Comparison of ENCODE assay signal across 1 cellular context in the genomic region with DNA sequence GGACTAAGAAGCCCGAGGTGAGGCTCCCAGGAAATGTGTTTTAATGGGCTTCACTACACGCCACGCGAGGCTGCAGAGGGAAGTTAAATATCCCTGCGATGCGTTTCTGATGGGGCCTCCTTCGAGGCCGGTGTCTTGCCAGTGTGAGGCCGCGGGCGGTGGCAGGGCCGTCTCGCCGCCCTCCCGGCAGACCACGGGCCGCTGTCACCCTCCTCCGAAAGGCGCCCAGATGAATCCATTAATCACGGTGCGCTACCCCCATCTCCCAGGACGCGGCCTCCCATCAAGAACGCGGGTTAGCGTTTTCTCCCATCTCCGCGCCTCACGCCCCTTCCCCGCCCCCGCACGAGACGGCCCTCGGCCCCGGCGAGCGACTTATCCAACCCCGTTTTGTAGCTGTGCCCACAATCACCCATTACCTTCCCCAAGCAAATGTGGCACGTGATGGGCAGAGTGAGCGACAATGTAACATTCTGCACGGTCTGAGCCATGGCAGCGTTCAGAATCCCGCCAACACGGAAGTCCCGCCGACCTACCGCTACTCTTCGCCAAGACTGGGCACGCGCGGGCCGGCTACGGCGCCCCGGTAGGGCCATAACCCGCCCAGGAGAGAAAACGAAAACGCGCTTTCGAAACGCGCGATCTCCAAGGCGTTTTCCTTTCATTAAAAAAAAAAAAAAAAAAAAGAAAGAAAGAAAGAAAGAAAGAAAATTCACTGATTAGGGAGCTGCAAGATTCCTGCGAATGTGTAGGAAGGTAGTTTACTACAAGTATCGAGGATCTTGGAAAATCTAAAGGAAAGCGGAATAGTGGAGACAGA.
A peak's percentile ranks its signal among the peaks of the same experiment; 100 is the strongest.
TF ChIP-seq lines count a peak whose summit lies in the region.

A gene with protein sequence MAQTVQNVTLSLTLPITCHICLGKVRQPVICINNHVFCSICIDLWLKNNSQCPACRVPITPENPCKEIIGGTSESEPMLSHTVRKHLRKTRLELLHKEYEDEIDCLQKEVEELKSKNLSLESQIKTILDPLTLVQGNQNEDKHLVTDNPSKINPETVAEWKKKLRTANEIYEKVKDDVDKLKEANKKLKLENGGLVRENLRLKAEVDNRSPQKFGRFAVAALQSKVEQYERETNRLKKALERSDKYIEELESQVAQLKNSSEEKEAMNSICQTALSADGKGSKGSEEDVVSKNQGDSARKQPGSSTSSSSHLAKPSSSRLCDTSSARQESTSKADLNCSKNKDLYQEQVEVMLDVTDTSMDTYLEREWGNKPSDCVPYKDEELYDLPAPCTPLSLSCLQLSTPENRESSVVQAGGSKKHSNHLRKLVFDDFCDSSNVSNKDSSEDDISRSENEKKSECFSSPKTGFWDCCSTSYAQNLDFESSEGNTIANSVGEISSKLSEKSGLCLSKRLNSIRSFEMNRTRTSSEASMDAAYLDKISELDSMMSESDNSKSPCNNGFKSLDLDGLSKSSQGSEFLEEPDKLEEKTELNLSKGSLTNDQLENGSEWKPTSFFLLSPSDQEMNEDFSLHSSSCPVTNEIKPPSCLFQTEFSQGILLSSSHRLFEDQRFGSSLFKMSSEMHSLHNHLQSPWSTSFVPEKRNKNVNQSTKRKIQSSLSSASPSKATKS (minus strand): TSS at position 526 of the 820 bp plus-strand sequence. CDS start 35 bp downstream, at position 491.

TF ChIP-seq in HepG2, 621 proteins besides CTCF, POLR2A, EP300 and RAD21 (continued from another document and continues in another):
- TF ChIP-seq, protein P1, sequence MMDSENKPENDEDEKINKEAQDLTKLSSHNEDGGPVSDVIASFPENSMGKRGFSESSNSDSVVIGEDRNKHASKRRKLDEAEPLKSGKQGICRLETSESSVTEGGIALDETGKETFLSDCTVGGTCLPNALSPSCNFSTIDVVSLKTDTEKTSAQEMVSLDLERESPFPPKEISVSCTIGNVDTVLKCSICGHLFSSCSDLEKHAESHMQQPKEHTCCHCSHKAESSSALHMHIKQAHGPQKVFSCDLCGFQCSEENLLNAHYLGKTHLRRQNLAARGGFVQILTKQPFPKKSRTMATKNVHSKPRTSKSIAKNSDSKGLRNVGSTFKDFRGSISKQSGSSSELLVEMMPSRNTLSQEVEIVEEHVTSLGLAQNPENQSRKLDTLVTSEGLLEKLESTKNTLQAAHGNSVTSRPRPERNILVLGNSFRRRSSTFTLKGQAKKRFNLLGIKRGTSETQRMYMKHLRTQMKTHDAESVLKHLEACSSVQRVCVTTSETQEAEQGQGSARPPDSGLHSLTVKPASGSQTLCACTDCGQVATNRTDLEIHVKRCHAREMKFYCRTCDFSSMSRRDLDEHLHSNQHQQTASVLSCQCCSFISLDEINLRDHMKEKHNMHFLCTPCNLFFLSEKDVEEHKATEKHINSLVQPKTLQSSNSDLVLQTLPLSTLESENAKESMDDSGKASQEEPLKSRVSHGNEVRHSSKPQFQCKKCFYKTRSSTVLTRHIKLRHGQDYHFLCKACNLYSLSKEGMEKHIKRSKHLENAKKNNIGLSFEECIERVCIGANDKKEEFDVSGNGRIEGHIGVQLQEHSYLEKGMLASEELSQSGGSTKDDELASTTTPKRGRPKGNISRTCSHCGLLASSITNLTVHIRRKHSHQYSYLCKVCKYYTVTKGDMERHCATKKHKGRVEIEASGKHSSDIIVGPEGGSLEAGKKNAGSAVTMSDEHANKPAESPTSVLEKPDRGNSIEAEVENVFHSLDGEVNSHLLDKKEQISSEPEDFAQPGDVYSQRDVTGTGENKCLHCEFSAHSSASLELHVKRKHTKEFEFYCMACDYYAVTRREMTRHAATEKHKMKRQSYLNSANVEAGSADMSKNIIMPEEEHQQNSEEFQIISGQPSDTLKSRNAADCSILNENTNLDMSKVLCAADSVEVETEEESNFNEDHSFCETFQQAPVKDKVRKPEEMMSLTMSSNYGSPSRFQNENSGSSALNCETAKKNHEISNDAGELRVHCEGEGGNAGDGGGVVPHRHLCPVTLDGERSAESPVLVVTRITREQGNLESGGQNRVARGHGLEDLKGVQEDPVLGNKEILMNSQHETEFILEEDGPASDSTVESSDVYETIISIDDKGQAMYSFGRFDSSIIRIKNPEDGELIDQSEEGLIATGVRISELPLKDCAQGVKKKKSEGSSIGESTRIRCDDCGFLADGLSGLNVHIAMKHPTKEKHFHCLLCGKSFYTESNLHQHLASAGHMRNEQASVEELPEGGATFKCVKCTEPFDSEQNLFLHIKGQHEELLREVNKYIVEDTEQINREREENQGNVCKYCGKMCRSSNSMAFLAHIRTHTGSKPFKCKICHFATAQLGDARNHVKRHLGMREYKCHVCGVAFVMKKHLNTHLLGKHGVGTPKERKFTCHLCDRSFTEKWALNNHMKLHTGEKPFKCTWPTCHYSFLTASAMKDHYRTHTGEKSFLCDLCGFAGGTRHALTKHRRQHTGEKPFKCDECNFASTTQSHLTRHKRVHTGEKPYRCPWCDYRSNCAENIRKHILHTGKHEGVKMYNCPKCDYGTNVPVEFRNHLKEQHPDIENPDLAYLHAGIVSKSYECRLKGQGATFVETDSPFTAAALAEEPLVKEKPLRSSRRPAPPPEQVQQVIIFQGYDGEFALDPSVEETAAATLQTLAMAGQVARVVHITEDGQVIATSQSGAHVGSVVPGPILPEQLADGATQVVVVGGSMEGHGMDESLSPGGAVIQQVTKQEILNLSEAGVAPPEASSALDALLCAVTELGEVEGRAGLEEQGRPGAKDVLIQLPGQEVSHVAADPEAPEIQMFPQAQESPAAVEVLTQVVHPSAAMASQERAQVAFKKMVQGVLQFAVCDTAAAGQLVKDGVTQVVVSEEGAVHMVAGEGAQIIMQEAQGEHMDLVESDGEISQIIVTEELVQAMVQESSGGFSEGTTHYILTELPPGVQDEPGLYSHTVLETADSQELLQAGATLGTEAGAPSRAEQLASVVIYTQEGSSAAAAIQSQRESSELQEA (CRISPR knock-in tag; IDR thresholded peaks at IDR 0.05; ENCODE audit: not compliant biosample characterization): peak; percentile 50
- TF ChIP-seq NFYB (CRISPR knock-in tag; IDR thresholded peaks at IDR 0.05) (peak; percentile 63), ZC3H4 (CRISPR knock-in tag; IDR thresholded peaks at IDR 0.05; ENCODE audit: borderline replicate concordance) (0 out of 2 replicates have a peak, but pooled peaks have one; percentile 22), ZSCAN21 (CRISPR knock-in tag; IDR thresholded peaks at IDR 0.05; ENCODE audit: borderline replicate concordance) (peak; percentile 86), FOXK1 (CRISPR knock-in tag; IDR thresholded peaks at IDR 0.05; ENCODE audit: borderline replicate concordance, low read depth) (peak; percentile 37; the same call in 1 of the 2 replicates), DMAP1 (CRISPR knock-in tag; IDR thresholded peaks at IDR 0.05) (peak; percentile 84), MEIS1 (CRISPR knock-in tag; IDR thresholded peaks at IDR 0.05; ENCODE audit: borderline replicate concordance) (no peak), ZNF543 (CRISPR knock-in tag; IDR thresholded peaks at IDR 0.05) (no peak), ZNF768 (CRISPR knock-in tag; IDR thresholded peaks at IDR 0.05) (peak; percentile 62; the same call in 1 of the 2 replicates), MXD4 (CRISPR knock-in tag; IDR thresholded peaks at IDR 0.05) (peak; percentile 81), CEBPG (CRISPR knock-in tag; IDR thresholded peaks at IDR 0.05) (no peak), KDM1A (CRISPR knock-in tag; IDR thresholded peaks at IDR 0.05) (no peak), KLF9 (CRISPR knock-in tag; IDR thresholded peaks at IDR 0.05; ENCODE audit: low read depth) (no peak), ELF4 (CRISPR knock-in tag; IDR thresholded peaks at IDR 0.05; ENCODE audit: borderline replicate concordance) (no peak; the same call in 1 of the 2 replicates), XRCC5 (optimal IDR thresholded peaks at IDR 0.05; ENCODE audit: low read length) (peak; percentile 11), ZSCAN31 (CRISPR knock-in tag; IDR thresholded peaks at IDR 0.05; ENCODE audit: low read depth) (no peak), HCFC1 (IDR thresholded peaks at IDR 0.05; ENCODE audit: low read depth, low read length) (peak; percentile 35; the same call in 1 of the 2 replicates), ZNF747 (CRISPR knock-in tag; IDR thresholded peaks at IDR 0.05; ENCODE audit: borderline replicate concordance) (no peak), ISX (CRISPR knock-in tag; conservative IDR thresholded peaks at IDR 0.05) (no peak)
- TF ChIP-seq, protein P2, sequence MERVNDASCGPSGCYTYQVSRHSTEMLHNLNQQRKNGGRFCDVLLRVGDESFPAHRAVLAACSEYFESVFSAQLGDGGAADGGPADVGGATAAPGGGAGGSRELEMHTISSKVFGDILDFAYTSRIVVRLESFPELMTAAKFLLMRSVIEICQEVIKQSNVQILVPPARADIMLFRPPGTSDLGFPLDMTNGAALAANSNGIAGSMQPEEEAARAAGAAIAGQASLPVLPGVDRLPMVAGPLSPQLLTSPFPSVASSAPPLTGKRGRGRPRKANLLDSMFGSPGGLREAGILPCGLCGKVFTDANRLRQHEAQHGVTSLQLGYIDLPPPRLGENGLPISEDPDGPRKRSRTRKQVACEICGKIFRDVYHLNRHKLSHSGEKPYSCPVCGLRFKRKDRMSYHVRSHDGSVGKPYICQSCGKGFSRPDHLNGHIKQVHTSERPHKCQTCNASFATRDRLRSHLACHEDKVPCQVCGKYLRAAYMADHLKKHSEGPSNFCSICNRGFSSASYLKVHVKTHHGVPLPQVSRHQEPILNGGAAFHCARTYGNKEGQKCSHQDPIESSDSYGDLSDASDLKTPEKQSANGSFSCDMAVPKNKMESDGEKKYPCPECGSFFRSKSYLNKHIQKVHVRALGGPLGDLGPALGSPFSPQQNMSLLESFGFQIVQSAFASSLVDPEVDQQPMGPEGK (CRISPR knock-in tag; IDR thresholded peaks at IDR 0.05): 0 out of 2 replicates have a peak, but pooled peaks have one; percentile 10
- TF ChIP-seq, protein P3, sequence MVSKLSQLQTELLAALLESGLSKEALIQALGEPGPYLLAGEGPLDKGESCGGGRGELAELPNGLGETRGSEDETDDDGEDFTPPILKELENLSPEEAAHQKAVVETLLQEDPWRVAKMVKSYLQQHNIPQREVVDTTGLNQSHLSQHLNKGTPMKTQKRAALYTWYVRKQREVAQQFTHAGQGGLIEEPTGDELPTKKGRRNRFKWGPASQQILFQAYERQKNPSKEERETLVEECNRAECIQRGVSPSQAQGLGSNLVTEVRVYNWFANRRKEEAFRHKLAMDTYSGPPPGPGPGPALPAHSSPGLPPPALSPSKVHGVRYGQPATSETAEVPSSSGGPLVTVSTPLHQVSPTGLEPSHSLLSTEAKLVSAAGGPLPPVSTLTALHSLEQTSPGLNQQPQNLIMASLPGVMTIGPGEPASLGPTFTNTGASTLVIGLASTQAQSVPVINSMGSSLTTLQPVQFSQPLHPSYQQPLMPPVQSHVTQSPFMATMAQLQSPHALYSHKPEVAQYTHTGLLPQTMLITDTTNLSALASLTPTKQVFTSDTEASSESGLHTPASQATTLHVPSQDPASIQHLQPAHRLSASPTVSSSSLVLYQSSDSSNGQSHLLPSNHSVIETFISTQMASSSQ (IDR thresholded peaks at IDR 0.05; ENCODE audit: low read depth): no peak
- TF ChIP-seq, protein P3 (CRISPR knock-in tag; IDR thresholded peaks at IDR 0.05; ENCODE audit: borderline replicate concordance): peak; percentile 56; the same call in 1 of the 2 replicates
- TF ChIP-seq, protein P4, sequence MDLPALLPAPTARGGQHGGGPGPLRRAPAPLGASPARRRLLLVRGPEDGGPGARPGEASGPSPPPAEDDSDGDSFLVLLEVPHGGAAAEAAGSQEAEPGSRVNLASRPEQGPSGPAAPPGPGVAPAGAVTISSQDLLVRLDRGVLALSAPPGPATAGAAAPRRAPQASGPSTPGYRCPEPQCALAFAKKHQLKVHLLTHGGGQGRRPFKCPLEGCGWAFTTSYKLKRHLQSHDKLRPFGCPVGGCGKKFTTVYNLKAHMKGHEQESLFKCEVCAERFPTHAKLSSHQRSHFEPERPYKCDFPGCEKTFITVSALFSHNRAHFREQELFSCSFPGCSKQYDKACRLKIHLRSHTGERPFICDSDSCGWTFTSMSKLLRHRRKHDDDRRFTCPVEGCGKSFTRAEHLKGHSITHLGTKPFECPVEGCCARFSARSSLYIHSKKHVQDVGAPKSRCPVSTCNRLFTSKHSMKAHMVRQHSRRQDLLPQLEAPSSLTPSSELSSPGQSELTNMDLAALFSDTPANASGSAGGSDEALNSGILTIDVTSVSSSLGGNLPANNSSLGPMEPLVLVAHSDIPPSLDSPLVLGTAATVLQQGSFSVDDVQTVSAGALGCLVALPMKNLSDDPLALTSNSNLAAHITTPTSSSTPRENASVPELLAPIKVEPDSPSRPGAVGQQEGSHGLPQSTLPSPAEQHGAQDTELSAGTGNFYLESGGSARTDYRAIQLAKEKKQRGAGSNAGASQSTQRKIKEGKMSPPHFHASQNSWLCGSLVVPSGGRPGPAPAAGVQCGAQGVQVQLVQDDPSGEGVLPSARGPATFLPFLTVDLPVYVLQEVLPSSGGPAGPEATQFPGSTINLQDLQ (CRISPR knock-in tag; IDR thresholded peaks at IDR 0.05): no peak; the same call in 1 of the 2 replicates
- TF ChIP-seq, protein P5, sequence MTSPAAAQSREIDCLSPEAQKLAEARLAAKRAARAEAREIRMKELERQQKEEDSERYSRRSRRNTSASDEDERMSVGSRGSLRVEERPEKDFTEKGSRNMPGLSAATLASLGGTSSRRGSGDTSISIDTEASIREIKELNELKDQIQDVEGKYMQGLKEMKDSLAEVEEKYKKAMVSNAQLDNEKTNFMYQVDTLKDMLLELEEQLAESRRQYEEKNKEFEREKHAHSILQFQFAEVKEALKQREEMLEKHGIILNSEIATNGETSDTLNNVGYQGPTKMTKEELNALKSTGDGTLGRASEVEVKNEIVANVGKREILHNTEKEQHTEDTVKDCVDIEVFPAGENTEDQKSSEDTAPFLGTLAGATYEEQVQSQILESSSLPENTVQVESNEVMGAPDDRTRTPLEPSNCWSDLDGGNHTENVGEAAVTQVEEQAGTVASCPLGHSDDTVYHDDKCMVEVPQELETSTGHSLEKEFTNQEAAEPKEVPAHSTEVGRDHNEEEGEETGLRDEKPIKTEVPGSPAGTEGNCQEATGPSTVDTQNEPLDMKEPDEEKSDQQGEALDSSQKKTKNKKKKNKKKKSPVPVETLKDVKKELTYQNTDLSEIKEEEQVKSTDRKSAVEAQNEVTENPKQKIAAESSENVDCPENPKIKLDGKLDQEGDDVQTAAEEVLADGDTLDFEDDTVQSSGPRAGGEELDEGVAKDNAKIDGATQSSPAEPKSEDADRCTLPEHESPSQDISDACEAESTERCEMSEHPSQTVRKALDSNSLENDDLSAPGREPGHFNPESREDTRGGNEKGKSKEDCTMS (CRISPR knock-in tag; conservative IDR thresholded peaks at IDR 0.05): no peak
- TF ChIP-seq, protein P6, sequence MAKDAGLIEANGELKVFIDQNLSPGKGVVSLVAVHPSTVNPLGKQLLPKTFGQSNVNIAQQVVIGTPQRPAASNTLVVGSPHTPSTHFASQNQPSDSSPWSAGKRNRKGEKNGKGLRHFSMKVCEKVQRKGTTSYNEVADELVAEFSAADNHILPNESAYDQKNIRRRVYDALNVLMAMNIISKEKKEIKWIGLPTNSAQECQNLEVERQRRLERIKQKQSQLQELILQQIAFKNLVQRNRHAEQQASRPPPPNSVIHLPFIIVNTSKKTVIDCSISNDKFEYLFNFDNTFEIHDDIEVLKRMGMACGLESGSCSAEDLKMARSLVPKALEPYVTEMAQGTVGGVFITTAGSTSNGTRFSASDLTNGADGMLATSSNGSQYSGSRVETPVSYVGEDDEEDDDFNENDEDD (CRISPR knock-in tag; IDR thresholded peaks at IDR 0.05; ENCODE audit: borderline replicate concordance): peak; percentile 97
